In the genomic region with DNA sequence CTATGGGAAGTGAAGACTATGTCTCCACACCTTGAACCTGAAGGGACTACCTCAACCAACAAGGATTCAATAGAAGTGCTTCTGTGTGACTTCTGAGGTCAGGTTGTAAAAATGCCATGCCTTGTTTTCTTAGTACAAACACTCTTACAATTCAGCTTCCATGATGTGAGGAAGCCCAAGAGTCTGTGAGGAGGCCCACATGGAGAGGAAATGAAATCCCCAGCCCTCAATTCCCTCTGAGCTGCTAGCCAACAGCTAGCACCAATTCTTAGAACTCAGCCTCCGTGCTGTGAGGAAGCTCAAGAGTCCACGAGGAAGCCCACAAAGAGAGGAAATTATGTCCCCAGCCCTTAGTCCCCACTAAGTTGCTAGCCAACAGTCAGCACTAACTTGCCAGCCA, we compare ENCODE assay signal across 1 cellular context.
TF ChIP-seq lines count a peak whose summit lies in the region.

No MANE protein-coding gene starts in this region.

TF ChIP-seq in GM23338, 12 proteins besides CTCF, POLR2A, EP300 and RAD21 (continued from another document):
- TF ChIP-seq, protein P1, sequence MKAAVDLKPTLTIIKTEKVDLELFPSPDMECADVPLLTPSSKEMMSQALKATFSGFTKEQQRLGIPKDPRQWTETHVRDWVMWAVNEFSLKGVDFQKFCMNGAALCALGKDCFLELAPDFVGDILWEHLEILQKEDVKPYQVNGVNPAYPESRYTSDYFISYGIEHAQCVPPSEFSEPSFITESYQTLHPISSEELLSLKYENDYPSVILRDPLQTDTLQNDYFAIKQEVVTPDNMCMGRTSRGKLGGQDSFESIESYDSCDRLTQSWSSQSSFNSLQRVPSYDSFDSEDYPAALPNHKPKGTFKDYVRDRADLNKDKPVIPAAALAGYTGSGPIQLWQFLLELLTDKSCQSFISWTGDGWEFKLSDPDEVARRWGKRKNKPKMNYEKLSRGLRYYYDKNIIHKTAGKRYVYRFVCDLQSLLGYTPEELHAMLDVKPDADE (IDR thresholded peaks at IDR 0.05) = no peak
- TF ChIP-seq, protein P2, sequence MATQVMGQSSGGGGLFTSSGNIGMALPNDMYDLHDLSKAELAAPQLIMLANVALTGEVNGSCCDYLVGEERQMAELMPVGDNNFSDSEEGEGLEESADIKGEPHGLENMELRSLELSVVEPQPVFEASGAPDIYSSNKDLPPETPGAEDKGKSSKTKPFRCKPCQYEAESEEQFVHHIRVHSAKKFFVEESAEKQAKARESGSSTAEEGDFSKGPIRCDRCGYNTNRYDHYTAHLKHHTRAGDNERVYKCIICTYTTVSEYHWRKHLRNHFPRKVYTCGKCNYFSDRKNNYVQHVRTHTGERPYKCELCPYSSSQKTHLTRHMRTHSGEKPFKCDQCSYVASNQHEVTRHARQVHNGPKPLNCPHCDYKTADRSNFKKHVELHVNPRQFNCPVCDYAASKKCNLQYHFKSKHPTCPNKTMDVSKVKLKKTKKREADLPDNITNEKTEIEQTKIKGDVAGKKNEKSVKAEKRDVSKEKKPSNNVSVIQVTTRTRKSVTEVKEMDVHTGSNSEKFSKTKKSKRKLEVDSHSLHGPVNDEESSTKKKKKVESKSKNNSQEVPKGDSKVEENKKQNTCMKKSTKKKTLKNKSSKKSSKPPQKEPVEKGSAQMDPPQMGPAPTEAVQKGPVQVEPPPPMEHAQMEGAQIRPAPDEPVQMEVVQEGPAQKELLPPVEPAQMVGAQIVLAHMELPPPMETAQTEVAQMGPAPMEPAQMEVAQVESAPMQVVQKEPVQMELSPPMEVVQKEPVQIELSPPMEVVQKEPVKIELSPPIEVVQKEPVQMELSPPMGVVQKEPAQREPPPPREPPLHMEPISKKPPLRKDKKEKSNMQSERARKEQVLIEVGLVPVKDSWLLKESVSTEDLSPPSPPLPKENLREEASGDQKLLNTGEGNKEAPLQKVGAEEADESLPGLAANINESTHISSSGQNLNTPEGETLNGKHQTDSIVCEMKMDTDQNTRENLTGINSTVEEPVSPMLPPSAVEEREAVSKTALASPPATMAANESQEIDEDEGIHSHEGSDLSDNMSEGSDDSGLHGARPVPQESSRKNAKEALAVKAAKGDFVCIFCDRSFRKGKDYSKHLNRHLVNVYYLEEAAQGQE (IDR thresholded peaks at IDR 0.05; ENCODE audit: unreplicated experiment) = no peak
- TF ChIP-seq CREB1 (CRISPR knock-in tag; IDR thresholded peaks at IDR 0.05; ENCODE audit: low read depth) = no peak
